In genomic region chr12:116601524-116601923, GRCh38 we compare ENCODE assay signal across 13 cellular contexts. TPM values are rescaled to one million over a fixed set of nuclear protein-coding genes. Genes with fewer than 3 reads are reported as not detected.
DNase-seq lines count a peak whose midpoint lies in the region; ATAC-seq, FAIRE-seq and TF ChIP-seq lines count a peak whose summit lies in the region.
"Had no signal": no experiment of that assay in that cellular context is flagged by ENCODE, and none has a peak within 500 bp of the region (broad histone marks: within the 10 kb centered on the region; RNA-seq: fewer than 3 reads in every experiment).

No MANE protein-coding gene starts in this region.

- intact Hi-C loops in K562 (cut with micrococcal nuclease), result no loop called here
- intact Hi-C loops in naive thymus-derived CD4-positive, alpha-beta T cell (cut with micrococcal nuclease), result loop anchor here in 1 of 2 donors (2.0 to 5.0 kb wide), 2 partner anchors 535 to 584 kb away; no protein-coding TSS in a partner anchor

- H3K79me2 ChIP-seq in K562 (ENCODE audit: control insufficient read depth, insufficient read depth, low read length) (no peaks in the 10 kb centered on the region), Karpas-422 (ENCODE audit: low read length) (no peaks in the 10 kb centered on the region)

- H3K9me3 ChIP-seq in MG63 (no peaks in the 10 kb centered on the region), K562 (replicated peaks; ENCODE audit: control insufficient read depth, insufficient read depth, low read depth, low read length) (no peaks in the 10 kb centered on the region), Karpas-422 (ENCODE audit: low read length) (no peaks in the 10 kb centered on the region)
- no peaks in the 10 kb centered on the region for H3K9me3 ChIP-seq in naive thymus-derived CD4-positive, alpha-beta T cell (ENCODE audit: control insufficient read depth in 2 of 3, low read length in 3 of 3)
- H3K9me3 ChIP-seq: lower lobe of right lung, testis had no signal

- peak overlapping the region in 1 of 2 experiments; percentile 63; a peak in 1 of 4 replicates for H3K9ac ChIP-seq in K562 (ENCODE audit: insufficient read depth in 1 of 2, low read depth in 2 of 2, low read length in 2 of 2)
- H3K9ac ChIP-seq in Karpas-422 (ENCODE audit: low read length), result no peak overlapping the region

- H3K4me1 ChIP-seq in K562 (replicated peaks in 1 of 2; ENCODE audit: control insufficient read depth in 2 of 2, insufficient read depth in 2 of 2, low read length in 2 of 2) (peaks cover 32 to 47% of the 10 kb centered on the region in 2 experiments), Karpas-422 (ENCODE audit: low read length) (peaks cover 2% of the 10 kb centered on the region; the same call in 1 of the 2 replicates)
- H3K4me1 ChIP-seq in naive thymus-derived CD4-positive, alpha-beta T cell (ENCODE audit: control insufficient read depth in 2 of 2, insufficient read depth in 2 of 2, low read length in 2 of 2), result peaks cover 0 to 4% of the 10 kb centered on the region in 2 donors

- H3K27me3 Mint-ChIP-seq in naive thymus-derived CD4-positive, alpha-beta T cell, result peaks cover 0 to 10% (median 0%) of the 10 kb centered on the region in 5 donors

- TF ChIP-seq RAD21 in K562 (CRISPR knock-in tag; conservative IDR thresholded peaks at IDR 0.05 in 1 of 2, IDR thresholded peaks at IDR 0.05 in 1 of 2), result no peak

- no peak for FAIRE-seq in K562 (lab: Jason Lieb, UNC)
- FAIRE-seq: GM18507 had no signal

- H3K27ac ChIP-seq in K562 (ENCODE audit: extremely low read depth, low read depth, low read length), result peak overlapping the region; percentile 15; the same call in 2 of the 3 replicates
- no peak overlapping the region for H3K27ac ChIP-seq in naive thymus-derived CD4-positive, alpha-beta T cell (ENCODE audit: low read depth, low read length)
- H3K27ac ChIP-seq in Karpas-422 (ENCODE audit: low read length), result no peak overlapping the region
- H3K27ac ChIP-seq: lower lobe of right lung, SK-N-MC, testis had no signal

- peaks cover 0 to 2% (median 0%) of the 10 kb centered on the region in 11 donors for H3K9me3 Mint-ChIP-seq in naive thymus-derived CD4-positive, alpha-beta T cell

- H2AFZ ChIP-seq in K562 (ENCODE audit: low read depth, low read length) (peak overlapping the region; percentile 67), Karpas-422 (ENCODE audit: low read length) (no peak overlapping the region)

- no peaks in the 10 kb centered on the region for H3K9me1 ChIP-seq in K562 (ENCODE audit: control insufficient read depth, insufficient read depth, low read length)

- ATAC-seq in K562, result no peak
- peak; percentile 56 for ATAC-seq in naive thymus-derived CD4-positive, alpha-beta T cell
- ATAC-seq: lower lobe of right lung had no signal

- CTCF ChIA-PET in K562 (lab: Yijun Ruan, JAX; ENCODE audit: low intra/inter-chr PET ratio), result no interaction called here
- CTCF ChIA-PET in naive thymus-derived CD4-positive, alpha-beta T cell (lab: Charles Lee), result interaction anchor here (0.7 to 1.3 kb wide), 4 partner anchors 42 to 604 kb away, joined by 3 to 5 read pairs (median 4); partner anchors contain the start of gene MAP1LC3B2

- no peak for TF ChIP-seq POLR2A in K562 (conservative IDR thresholded peaks at IDR 0.05)

- H3K27me3 ChIP-seq in MG63 (no peaks in the 10 kb centered on the region), K562 (ENCODE audit: control insufficient read depth in 2 of 2, insufficient read depth in 2 of 2, low read length in 2 of 2) (no peaks in the 10 kb centered on the region), Karpas-422 (ENCODE audit: low read length) (no peaks in the 10 kb centered on the region)
- no peaks in the 10 kb centered on the region for H3K27me3 ChIP-seq in naive thymus-derived CD4-positive, alpha-beta T cell (ENCODE audit: control insufficient read depth in 2 of 2, insufficient read depth in 2 of 2, low read length in 2 of 2)
- H3K27me3 ChIP-seq: testis had no signal

- peaks cover 0 to 39% (median 13%) of the 10 kb centered on the region in 7 donors for H3K4me1 Mint-ChIP-seq in naive thymus-derived CD4-positive, alpha-beta T cell

- in situ Hi-C loops in K562 (cut with MboI), result no loop called here

- H3K4me3 Mint-ChIP-seq in naive thymus-derived CD4-positive, alpha-beta T cell, result no peak overlapping the region
- H3K4me3 Mint-ChIP-seq: brain had no signal

- peak; percentile 69 for DNase-seq in EL
- peak; percentile 30 for DNase-seq in MG63
- DNase-seq in K562 (ENCODE audit: extremely low read depth in 1 of 4, low spot score in 3 of 4), result peak in 3 of 4 experiments; percentile 31 to 58 (median 37)
- DNase-seq in naive thymus-derived CD4-positive, alpha-beta T cell, result no peak
- no peak for DNase-seq in cerebellar nuclear complex (lab: John Stamatoyannopoulos, UW)
- DNase-seq in SW 1271 (lab: John Stamatoyannopoulos, UW), result no peak
- DNase-seq in Karpas-422, result no peak
- DNase-seq: foreskin melanocyte, lower lobe of right lung, testis had no signal

- H3K4me2 ChIP-seq in K562 (ENCODE audit: insufficient read depth, low read length) (no peak overlapping the region), Karpas-422 (ENCODE audit: low read depth, low read length, poor library complexity, severe bottlenecking) (no peak overlapping the region)

- H3K36me3 Mint-ChIP-seq in naive thymus-derived CD4-positive, alpha-beta T cell, result peaks cover 0 to 2% (median 0%) of the 10 kb centered on the region in 5 donors

- TF ChIP-seq CTCF in K562 (IDR thresholded peaks at IDR 0.05 in 2 of 3, conservative IDR thresholded peaks at IDR 0.05 in 1 of 3; ENCODE audit: insufficient read depth in 2 of 3, low read depth in 1 of 3, low read length in 3 of 3), result no peak

- H4K20me1 ChIP-seq in K562 (replicated peaks; ENCODE audit: control insufficient read depth, insufficient read depth, low read length) (no peaks in the 10 kb centered on the region), Karpas-422 (ENCODE audit: insufficient read depth, low read depth, low read length) (no peaks in the 10 kb centered on the region)

- H3K9me2 ChIP-seq in Karpas-422 (replicated peaks; ENCODE audit: insufficient read depth, low read length), result no peaks in the 10 kb centered on the region

- no peak overlapping the region for H3K27ac Mint-ChIP-seq in naive thymus-derived CD4-positive, alpha-beta T cell

- no TSS peak for BruUV-seq in K562 (replicated peaks; lab: Mats Ljungman, UMichigan)

- no peak for TF ChIP-seq EP300 in K562 (IDR thresholded peaks at IDR 0.05; ENCODE audit: low read length)

- H3K36me3 ChIP-seq in MG63, result no peaks in the 10 kb centered on the region
- H3K36me3 ChIP-seq in K562 (ENCODE audit: control insufficient read depth, insufficient read depth, low read length), result no peaks in the 10 kb centered on the region
- H3K36me3 ChIP-seq in naive thymus-derived CD4-positive, alpha-beta T cell (ENCODE audit: control insufficient read depth in 2 of 3, insufficient read depth in 3 of 3, low read length in 3 of 3), result no peaks in the 10 kb centered on the region
- H3K36me3 ChIP-seq in Karpas-422 (ENCODE audit: insufficient read depth, low read length), result no peaks in the 10 kb centered on the region
- H3K36me3 ChIP-seq: lower lobe of right lung had no signal

- no peak overlapping the region for H3K4me3 ChIP-seq in MG63
- no peak overlapping the region for H3K4me3 ChIP-seq in K562
- no peak overlapping the region for H3K4me3 ChIP-seq in naive thymus-derived CD4-positive, alpha-beta T cell (ENCODE audit: low read length)
- H3K4me3 ChIP-seq in Karpas-422 (ENCODE audit: low read length), result no peak overlapping the region
- H3K4me3 ChIP-seq: lower lobe of right lung, SK-N-MC, testis had no signal

- POLR2A ChIA-PET in K562 (lab: Yijun Ruan, JAX), result no interaction called here
- POLR2A ChIA-PET in naive thymus-derived CD4-positive, alpha-beta T cell (lab: Charles Lee), result interaction anchor here (0.6 kb wide), 1 partner anchor 460 kb away, joined by 3 read pairs; no protein-coding TSS in a partner anchor

TF ChIP-seq in K562, 482 proteins besides CTCF, POLR2A, EP300 and RAD21 (continues in another document):
- TF ChIP-seq CTBP1 (IDR thresholded peaks at IDR 0.05; ENCODE audit: borderline replicate concordance) (no peak), TARDBP (IDR thresholded peaks at IDR 0.05) (no peak), ZNF449 (CRISPR knock-in tag; IDR thresholded peaks at IDR 0.05) (no peak)

RNA-seq across cellular contexts. Expression of gene MAP1LC3B2, which starts 42.3 kb away (rescaled TPM):
- total RNA-seq in MG63 (2014; rRNA removed; shearing (Covaris generic); ENCODE audit: low replicate concordance), result 0.26 TPM in 1 of 2 replicates, not detected in the other
- 2.1 and 3.8 TPM in 2 replicates for total RNA-seq in K562 (2011; cell fraction: chromatin; rRNA removed; ENCODE audit: low replicate concordance)
- total RNA-seq in K562 (2011; cell fraction: nucleolus; rRNA removed), result 1.3 and 1.7 TPM in 2 replicates
- 2.2 and 4.4 TPM in 2 replicates for total RNA-seq in K562 (2011; cell fraction: nucleoplasm; rRNA removed)
- total RNA-seq in K562 (2014; rRNA removed), result not detected in 2 replicates
- 0.76 and 0.96 TPM in 2 replicates for total RNA-seq in K562 (2014; rRNA removed; fragmentation: Illumina TruSeq; extraction: Trizol)
- total RNA-seq in K562 (2015; rRNA removed; fragmentation: Illumina TruSeq; extraction: Trizol), result 0.53 TPM in 1 of 2 replicates, not detected in the other
- total RNA-seq in K562 (2021), result 1.7 and 2.0 TPM in 2 replicates
- polyA plus RNA-seq in K562 (2011; rRNA removed), result 2.8 and 4.0 TPM in 2 replicates
- polyA plus RNA-seq in K562 (2011; cell fraction: cytosol; rRNA removed), result 0.18 and 0.71 TPM in 2 replicates
- polyA plus RNA-seq in K562 (2011; cell fraction: nucleus; rRNA removed), result 2.7 and 4.3 TPM in 2 replicates
- polyA plus RNA-seq in K562 (2012), result 2.8 and 6.9 TPM in 2 replicates
- 0.80 and 1.5 TPM in 2 replicates for polyA plus RNA-seq in K562 (2014; fragmentation: Illumina TruSeq; extraction: Trizol)
- polyA plus RNA-seq in K562 (2014; fragmentation: Nextera tagmentation; extraction: Ambion mirVana), result under 1 TPM; 0.55 to 0.63 TPM
- polyA plus RNA-seq in K562 (2014; rRNA removed), result 0.53 and 1.4 TPM in 2 replicates
- 1.8 and 2.2 TPM in 2 replicates for polyA minus RNA-seq in K562 (2011; rRNA and poly(A)+ RNA removed)
- not detected in 2 replicates for polyA minus RNA-seq in K562 (2011; cell fraction: cytosol; rRNA and poly(A)+ RNA removed)
- polyA minus RNA-seq in K562 (2011; cell fraction: nucleus; rRNA and poly(A)+ RNA removed), result not detected in 2 replicates
- total RNA-seq in naive thymus-derived CD4-positive, alpha-beta T cell, result 1 to 10 TPM in 3 of 5 experiments, under 1 TPM in 2; 0.48 to 6.6 (median 1.5) TPM
- 1 to 10 TPM; 4.4 to 5.9 TPM for polyA plus RNA-seq in naive thymus-derived CD4-positive, alpha-beta T cell
- 0.32 and 0.71 TPM in 2 replicates for total RNA-seq in Karpas-422 (2014; rRNA removed; shearing (Covaris generic); ENCODE audit: low replicate concordance)

Comparison
In these comparisons a context has a peak if more than half of its experiments do, and no peak if none do; other contexts are left out.
1. DNase-seq: peak in EL (single experiment), MG63 (single experiment) and K562 (3 of 4); none in naive thymus-derived CD4-positive, alpha-beta T cell (0 of 9), cerebellar nuclear complex (0 of 2), SW 1271 (0 of 2) and Karpas-422 (single experiment).